Comparison of ENCODE assay signal across 8 cellular contexts in the genomic region with DNA sequence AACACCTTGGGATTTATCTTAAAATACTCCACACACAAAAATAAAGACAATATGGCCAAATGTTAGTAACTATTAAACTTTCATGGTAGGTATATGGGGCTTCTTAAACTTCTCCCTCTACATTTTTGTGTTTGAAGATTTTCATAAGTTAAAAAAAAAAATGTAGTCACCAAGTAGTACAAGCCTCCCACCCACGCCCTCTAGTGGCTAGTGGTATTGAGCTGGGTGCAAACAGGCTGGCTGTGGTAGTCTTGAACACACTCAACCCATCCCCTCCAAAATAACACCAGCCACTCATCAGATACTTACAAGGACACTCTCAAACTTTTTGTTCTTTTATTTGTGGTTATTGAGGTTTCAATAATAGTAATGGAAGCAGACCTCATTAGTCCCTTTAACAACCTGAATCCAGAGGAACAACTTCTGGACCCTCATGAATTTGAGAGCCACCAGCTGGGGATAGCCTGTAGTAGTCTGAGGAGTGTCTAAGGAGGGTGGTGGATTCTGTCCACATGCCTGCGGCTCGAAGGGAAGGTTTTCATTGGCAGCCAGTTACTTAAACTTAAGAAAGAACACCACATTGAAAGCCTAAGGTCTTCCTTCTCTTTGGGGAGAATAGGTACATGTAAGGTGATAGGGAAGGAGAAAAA. TPM values are rescaled to one million over a fixed set of nuclear protein-coding genes. Genes with fewer than 3 reads are reported as not detected.
DNase-seq lines count a peak whose midpoint lies in the region; ATAC-seq and TF ChIP-seq lines count a peak whose summit lies in the region.

No MANE protein-coding gene starts in this region.

- no peak for TF ChIP-seq POLR2A in lower leg skin (IDR thresholded peaks at IDR 0.05)

- 42 to 58% methylated on average over 3 of the region's 3 CpGs for WGBS in lower leg skin, 2 donors

- peak; percentile 34 for DNase-seq in GM04504 (ENCODE audit: low read depth)
- DNase-seq in NCI-H2196 treated with DMSO at 0.1 percent for 48 hours (lab: John Stamatoyannopoulos, UW; ENCODE audit: unreplicated experiment), result peak; percentile 41
- peak; percentile 63 for DNase-seq in activated CD4-positive, CD25-positive, alpha-beta regulatory T cell treated with anti-CD3 and anti-CD28 coated beads, Interleukin-2, amount 50 U/mL, for 16 hours (ENCODE audit: low read depth, low spot score)
- peak; percentile 30 for DNase-seq in cerebellum (ENCODE audit: low spot score)
- DNase-seq in lower leg skin (ENCODE audit: low spot score in 2 of 2), result peak; percentile 73 to 89
- peak; percentile 69 for DNase-seq in stimulated activated CD8-positive, alpha-beta memory T cell treated with anti-CD3 and anti-CD28 coated beads, Interleukin-12 subunit alpha, Interleukin-12 subunit beta, amount 100 ng/mL, for 1 hour (ENCODE audit: low read depth)

- H3K4me3 ChIP-seq in lower leg skin (ENCODE audit: low read depth, poor library complexity, severe bottlenecking), result no peak overlapping the region

- no peak for TF ChIP-seq CTCF in lower leg skin (IDR thresholded peaks at IDR 0.05)

- peak; percentile 79 for ATAC-seq in HG02798 (IDR thresholded peaks at IDR 0.05; ENCODE audit: poor library complexity, unreplicated experiment)
- no peak for ATAC-seq in GM21619 (IDR thresholded peaks at IDR 0.05; ENCODE audit: unreplicated experiment)

- intact Hi-C loops in lower leg skin (cut with DNase I; ENCODE audit: low total_unique reads), result loop anchor here (10.0 kb wide), 1 partner anchor 152 kb away; the partner anchor contains the start of gene TRAF5

RNA-seq across cellular contexts. Expression of gene RD3, which starts 15.6 kb away (rescaled TPM):
- total RNA-seq in cerebellum (0.36 TPM), lower leg skin (under 1 TPM in 3 of 4 donors, not detected in 1; 0.23 to 0.36 (median 0.25) TPM)

Comparison
In these comparisons a context has a peak if more than half of its experiments do, and no peak if none do; other contexts are left out.
1. DNase-seq: peak in every context shown above with its lines; median percentile 81 in lower leg skin; 69 in stimulated activated CD8-positive, alpha-beta memory T cell treated with anti-CD3 and anti-CD28 coated beads, Interleukin-12 subunit alpha, Interleukin-12 subunit beta, amount 100 ng/mL, for 1 hour; 63 in activated CD4-positive, CD25-positive, alpha-beta regulatory T cell treated with anti-CD3 and anti-CD28 coated beads, Interleukin-2, amount 50 U/mL, for 16 hours; 41 in NCI-H2196 treated with DMSO at 0.1 percent for 48 hours; 34 in GM04504; 30 in cerebellum.